Comparison of ENCODE assay signal across 1 cellular context in genomic region chr6:28587011-28587745, GRCh38.
TF ChIP-seq lines count a peak whose summit lies in the region.

No MANE protein-coding gene starts in this region.

TF ChIP-seq in HepG2, 621 proteins besides CTCF, POLR2A, EP300 and RAD21 (continued from another document and continues in another):
- TF ChIP-seq, protein P1, sequence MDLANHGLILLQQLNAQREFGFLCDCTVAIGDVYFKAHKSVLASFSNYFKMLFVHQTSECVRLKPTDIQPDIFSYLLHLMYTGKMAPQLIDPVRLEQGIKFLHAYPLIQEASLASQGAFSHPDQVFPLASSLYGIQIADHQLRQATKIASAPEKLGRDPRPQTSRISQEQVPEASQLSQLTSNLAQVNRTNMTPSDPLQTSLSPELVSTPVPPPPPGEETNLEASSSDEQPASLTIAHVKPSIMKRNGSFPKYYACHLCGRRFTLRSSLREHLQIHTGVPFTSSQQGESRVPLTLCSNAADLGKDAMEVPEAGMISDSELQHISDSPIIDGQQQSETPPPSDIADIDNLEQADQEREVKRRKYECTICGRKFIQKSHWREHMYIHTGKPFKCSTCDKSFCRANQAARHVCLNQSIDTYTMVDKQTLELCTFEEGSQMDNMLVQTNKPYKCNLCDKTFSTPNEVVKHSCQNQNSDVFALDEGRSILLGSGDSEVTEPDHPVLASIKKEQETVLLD (CRISPR knock-in tag; IDR thresholded peaks at IDR 0.05; ENCODE audit: low read depth) = peak; percentile 53; the same call in 1 of the 2 replicates
- TF ChIP-seq RARG (CRISPR knock-in tag; IDR thresholded peaks at IDR 0.05; ENCODE audit: low read depth) (no peak), SRSF1 (optimal IDR thresholded peaks at IDR 0.05; ENCODE audit: low read depth, low read length) (peak; percentile 75), ONECUT2 (CRISPR knock-in tag; IDR thresholded peaks at IDR 0.05) (peak; percentile 56; the same call in 1 of the 2 replicates), CC2D1A (CRISPR knock-in tag; IDR thresholded peaks at IDR 0.05) (no peak), GFI1 (CRISPR knock-in tag; IDR thresholded peaks at IDR 0.05; ENCODE audit: borderline replicate concordance) (peak; percentile 62; the same call in 1 of the 2 replicates), HOXA7 (CRISPR knock-in tag; IDR thresholded peaks at IDR 0.05) (no peak), E2F5 (CRISPR knock-in tag; conservative IDR thresholded peaks at IDR 0.05) (no peak), BRD4 (CRISPR knock-in tag; IDR thresholded peaks at IDR 0.05) (peak; percentile 77), ZGPAT (CRISPR knock-in tag; IDR thresholded peaks at IDR 0.05) (peak; percentile 97; the same call in 1 of the 2 replicates), SIN3A (IDR thresholded peaks at IDR 0.05; ENCODE audit: borderline replicate concordance, low read depth, low read length) (peak; percentile 90), CREB1 (IDR thresholded peaks at IDR 0.05) (0 out of 2 replicates have a peak, but pooled peaks have one; percentile 41), CREB1 (CRISPR knock-in tag; IDR thresholded peaks at IDR 0.05) (peak; percentile 90), ZNF703 (CRISPR knock-in tag; IDR thresholded peaks at IDR 0.05; ENCODE audit: borderline replicate concordance) (peak; percentile 67; the same call in 1 of the 2 replicates), ZNF615 (CRISPR knock-in tag; IDR thresholded peaks at IDR 0.05; ENCODE audit: borderline replicate concordance) (peak; percentile 59; the same call in 1 of the 2 replicates), SRSF9 (IDR thresholded peaks at IDR 0.05; ENCODE audit: borderline replicate concordance, insufficient read depth, low read depth, low read length, poor library complexity, severe bottlenecking) (no peak), ZNF557 (CRISPR knock-in tag; IDR thresholded peaks at IDR 0.05) (peak; percentile 91; the same call in 1 of the 2 replicates), ZNF317 (CRISPR knock-in tag; IDR thresholded peaks at IDR 0.05) (no peak), PHF21A (CRISPR knock-in tag; IDR thresholded peaks at IDR 0.05) (peak; percentile 81; the same call in 1 of the 2 replicates), ZNF350 (CRISPR knock-in tag; IDR thresholded peaks at IDR 0.05; ENCODE audit: borderline replicate concordance, low read depth) (peak; percentile 98), HDAC1 (CRISPR knock-in tag; IDR thresholded peaks at IDR 0.05) (peak; percentile 95), NFE2L2 (IDR thresholded peaks at IDR 0.05; ENCODE audit: low read length) (no peak), ZNF549 (CRISPR knock-in tag; IDR thresholded peaks at IDR 0.05) (no peak), MBNL3 (CRISPR knock-in tag; conservative IDR thresholded peaks at IDR 0.05) (no peak), PPARG (CRISPR knock-in tag; conservative IDR thresholded peaks at IDR 0.05) (peak; percentile 48; the same call in 1 of the 2 replicates), ZNF749 (CRISPR knock-in tag; IDR thresholded peaks at IDR 0.05; ENCODE audit: borderline replicate concordance) (no peak), DNMT1 (CRISPR knock-in tag; IDR thresholded peaks at IDR 0.05) (peak; percentile 97), ZNF761 (CRISPR knock-in tag; conservative IDR thresholded peaks at IDR 0.05) (peak; percentile 89), DNMT3B (CRISPR knock-in tag; conservative IDR thresholded peaks at IDR 0.05) (no peak; the same call in none of the 2 replicates), SMAD9 (CRISPR knock-in tag; IDR thresholded peaks at IDR 0.05) (peak; percentile 95), ZNF644 (CRISPR knock-in tag; IDR thresholded peaks at IDR 0.05; ENCODE audit: low read depth) (no peak), GPN1 (CRISPR knock-in tag; IDR thresholded peaks at IDR 0.05; ENCODE audit: borderline replicate concordance) (no peak), PAXIP1 (CRISPR knock-in tag; conservative IDR thresholded peaks at IDR 0.05) (peak; percentile 42; the same call in 1 of the 2 replicates), REPIN1 (CRISPR knock-in tag; IDR thresholded peaks at IDR 0.05; ENCODE audit: borderline replicate concordance, low read depth) (peak; percentile 97)
- TF ChIP-seq, protein P2, sequence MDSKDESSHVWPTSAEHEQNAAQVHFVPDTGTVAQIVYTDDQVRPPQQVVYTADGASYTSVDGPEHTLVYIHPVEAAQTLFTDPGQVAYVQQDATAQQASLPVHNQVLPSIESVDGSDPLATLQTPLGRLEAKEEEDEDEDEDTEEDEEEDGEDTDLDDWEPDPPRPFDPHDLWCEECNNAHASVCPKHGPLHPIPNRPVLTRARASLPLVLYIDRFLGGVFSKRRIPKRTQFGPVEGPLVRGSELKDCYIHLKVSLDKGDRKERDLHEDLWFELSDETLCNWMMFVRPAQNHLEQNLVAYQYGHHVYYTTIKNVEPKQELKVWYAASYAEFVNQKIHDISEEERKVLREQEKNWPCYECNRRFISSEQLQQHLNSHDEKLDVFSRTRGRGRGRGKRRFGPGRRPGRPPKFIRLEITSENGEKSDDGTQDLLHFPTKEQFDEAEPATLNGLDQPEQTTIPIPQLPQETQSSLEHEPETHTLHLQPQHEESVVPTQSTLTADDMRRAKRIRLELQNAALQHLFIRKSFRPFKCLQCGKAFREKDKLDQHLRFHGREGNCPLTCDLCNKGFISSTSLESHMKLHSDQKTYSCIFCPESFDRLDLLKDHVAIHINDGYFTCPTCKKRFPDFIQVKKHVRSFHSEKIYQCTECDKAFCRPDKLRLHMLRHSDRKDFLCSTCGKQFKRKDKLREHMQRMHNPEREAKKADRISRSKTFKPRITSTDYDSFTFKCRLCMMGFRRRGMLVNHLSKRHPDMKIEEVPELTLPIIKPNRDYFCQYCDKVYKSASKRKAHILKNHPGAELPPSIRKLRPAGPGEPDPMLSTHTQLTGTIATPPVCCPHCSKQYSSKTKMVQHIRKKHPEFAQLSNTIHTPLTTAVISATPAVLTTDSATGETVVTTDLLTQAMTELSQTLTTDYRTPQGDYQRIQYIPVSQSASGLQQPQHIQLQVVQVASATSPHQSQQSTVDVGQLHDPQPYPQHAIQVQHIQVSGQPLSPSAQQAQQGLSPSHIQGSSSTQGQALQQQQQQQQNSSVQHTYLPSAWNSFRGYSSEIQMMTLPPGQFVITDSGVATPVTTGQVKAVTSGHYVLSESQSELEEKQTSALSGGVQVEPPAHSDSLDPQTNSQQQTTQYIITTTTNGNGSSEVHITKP (CRISPR knock-in tag; IDR thresholded peaks at IDR 0.05; ENCODE audit: low read depth) = peak; percentile 86; the same call in 1 of the 2 replicates
- TF ChIP-seq, protein P3, sequence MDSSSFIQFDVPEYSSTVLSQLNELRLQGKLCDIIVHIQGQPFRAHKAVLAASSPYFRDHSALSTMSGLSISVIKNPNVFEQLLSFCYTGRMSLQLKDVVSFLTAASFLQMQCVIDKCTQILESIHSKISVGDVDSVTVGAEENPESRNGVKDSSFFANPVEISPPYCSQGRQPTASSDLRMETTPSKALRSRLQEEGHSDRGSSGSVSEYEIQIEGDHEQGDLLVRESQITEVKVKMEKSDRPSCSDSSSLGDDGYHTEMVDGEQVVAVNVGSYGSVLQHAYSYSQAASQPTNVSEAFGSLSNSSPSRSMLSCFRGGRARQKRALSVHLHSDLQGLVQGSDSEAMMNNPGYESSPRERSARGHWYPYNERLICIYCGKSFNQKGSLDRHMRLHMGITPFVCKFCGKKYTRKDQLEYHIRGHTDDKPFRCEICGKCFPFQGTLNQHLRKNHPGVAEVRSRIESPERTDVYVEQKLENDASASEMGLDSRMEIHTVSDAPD (CRISPR knock-in tag; IDR thresholded peaks at IDR 0.05) = peak; percentile 68; the same call in 1 of the 2 replicates
- TF ChIP-seq, protein P4, sequence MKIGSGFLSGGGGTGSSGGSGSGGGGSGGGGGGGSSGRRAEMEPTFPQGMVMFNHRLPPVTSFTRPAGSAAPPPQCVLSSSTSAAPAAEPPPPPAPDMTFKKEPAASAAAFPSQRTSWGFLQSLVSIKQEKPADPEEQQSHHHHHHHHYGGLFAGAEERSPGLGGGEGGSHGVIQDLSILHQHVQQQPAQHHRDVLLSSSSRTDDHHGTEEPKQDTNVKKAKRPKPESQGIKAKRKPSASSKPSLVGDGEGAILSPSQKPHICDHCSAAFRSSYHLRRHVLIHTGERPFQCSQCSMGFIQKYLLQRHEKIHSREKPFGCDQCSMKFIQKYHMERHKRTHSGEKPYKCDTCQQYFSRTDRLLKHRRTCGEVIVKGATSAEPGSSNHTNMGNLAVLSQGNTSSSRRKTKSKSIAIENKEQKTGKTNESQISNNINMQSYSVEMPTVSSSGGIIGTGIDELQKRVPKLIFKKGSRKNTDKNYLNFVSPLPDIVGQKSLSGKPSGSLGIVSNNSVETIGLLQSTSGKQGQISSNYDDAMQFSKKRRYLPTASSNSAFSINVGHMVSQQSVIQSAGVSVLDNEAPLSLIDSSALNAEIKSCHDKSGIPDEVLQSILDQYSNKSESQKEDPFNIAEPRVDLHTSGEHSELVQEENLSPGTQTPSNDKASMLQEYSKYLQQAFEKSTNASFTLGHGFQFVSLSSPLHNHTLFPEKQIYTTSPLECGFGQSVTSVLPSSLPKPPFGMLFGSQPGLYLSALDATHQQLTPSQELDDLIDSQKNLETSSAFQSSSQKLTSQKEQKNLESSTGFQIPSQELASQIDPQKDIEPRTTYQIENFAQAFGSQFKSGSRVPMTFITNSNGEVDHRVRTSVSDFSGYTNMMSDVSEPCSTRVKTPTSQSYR (CRISPR knock-in tag; IDR thresholded peaks at IDR 0.05; ENCODE audit: borderline replicate concordance) = no peak
- TF ChIP-seq, protein P5, sequence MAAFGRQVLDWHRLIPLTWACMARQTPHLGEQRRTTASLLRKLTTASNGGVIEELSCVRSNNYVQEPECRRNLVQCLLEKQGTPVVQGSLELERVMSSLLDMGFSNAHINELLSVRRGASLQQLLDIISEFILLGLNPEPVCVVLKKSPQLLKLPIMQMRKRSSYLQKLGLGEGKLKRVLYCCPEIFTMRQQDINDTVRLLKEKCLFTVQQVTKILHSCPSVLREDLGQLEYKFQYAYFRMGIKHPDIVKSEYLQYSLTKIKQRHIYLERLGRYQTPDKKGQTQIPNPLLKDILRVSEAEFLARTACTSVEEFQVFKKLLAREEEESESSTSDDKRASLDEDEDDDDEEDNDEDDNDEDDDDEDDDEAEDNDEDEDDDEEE (CRISPR knock-in tag; IDR thresholded peaks at IDR 0.05) = peak; percentile 90
- TF ChIP-seq, protein P6, sequence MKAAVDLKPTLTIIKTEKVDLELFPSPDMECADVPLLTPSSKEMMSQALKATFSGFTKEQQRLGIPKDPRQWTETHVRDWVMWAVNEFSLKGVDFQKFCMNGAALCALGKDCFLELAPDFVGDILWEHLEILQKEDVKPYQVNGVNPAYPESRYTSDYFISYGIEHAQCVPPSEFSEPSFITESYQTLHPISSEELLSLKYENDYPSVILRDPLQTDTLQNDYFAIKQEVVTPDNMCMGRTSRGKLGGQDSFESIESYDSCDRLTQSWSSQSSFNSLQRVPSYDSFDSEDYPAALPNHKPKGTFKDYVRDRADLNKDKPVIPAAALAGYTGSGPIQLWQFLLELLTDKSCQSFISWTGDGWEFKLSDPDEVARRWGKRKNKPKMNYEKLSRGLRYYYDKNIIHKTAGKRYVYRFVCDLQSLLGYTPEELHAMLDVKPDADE (CRISPR knock-in tag; IDR thresholded peaks at IDR 0.05) = no peak
- TF ChIP-seq, protein P7, sequence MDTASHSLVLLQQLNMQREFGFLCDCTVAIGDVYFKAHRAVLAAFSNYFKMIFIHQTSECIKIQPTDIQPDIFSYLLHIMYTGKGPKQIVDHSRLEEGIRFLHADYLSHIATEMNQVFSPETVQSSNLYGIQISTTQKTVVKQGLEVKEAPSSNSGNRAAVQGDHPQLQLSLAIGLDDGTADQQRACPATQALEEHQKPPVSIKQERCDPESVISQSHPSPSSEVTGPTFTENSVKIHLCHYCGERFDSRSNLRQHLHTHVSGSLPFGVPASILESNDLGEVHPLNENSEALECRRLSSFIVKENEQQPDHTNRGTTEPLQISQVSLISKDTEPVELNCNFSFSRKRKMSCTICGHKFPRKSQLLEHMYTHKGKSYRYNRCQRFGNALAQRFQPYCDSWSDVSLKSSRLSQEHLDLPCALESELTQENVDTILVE (CRISPR knock-in tag; IDR thresholded peaks at IDR 0.05) = peak; percentile 81
- TF ChIP-seq, protein P8, sequence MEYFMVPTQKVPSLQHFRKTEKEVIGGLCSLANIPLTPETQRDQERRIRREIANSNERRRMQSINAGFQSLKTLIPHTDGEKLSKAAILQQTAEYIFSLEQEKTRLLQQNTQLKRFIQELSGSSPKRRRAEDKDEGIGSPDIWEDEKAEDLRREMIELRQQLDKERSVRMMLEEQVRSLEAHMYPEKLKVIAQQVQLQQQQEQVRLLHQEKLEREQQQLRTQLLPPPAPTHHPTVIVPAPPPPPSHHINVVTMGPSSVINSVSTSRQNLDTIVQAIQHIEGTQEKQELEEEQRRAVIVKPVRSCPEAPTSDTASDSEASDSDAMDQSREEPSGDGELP (IDR thresholded peaks at IDR 0.05; ENCODE audit: borderline replicate concordance, low read depth) = peak; percentile 92
